In genomic region chr3:128316456-128316855, GRCh38 we compare ENCODE assay signal across 8 cellular contexts.
DNase-seq lines count a peak whose midpoint lies in the region; ATAC-seq and TF ChIP-seq lines count a peak whose summit lies in the region.

No MANE protein-coding gene starts in this region.

- CTCF ChIA-PET in activated CD4-positive, alpha-beta memory T cell treated with anti-CD3 and anti-CD28 coated beads for 36 hours (lab: Charles Lee): no interaction called here

- TF ChIP-seq CTCF in colonic mucosa (IDR thresholded peaks at IDR 0.05): no peak

- peak; percentile 78 for DNase-seq in activated CD4-positive, alpha-beta memory T cell treated with anti-CD3 and anti-CD28 coated beads for 36 hours
- DNase-seq in colonic mucosa: peak; percentile 21
- DNase-seq in stimulated activated CD4-positive, alpha-beta T cell treated with anti-CD3 and anti-CD28 coated beads, Interleukin-1b, Interleukin-23, amount 100 ng/mL, for 4 hours (ENCODE audit: low read depth in 2 of 2): peak; percentile 29 to 49
- DNase-seq in ACHN: no peak
- no peak for DNase-seq in NCI-H1930 (lab: John Stamatoyannopoulos, UW)

- no peaks in the 10 kb centered on the region for H3K27me3 ChIP-seq in BLaER1
- no peaks in the 10 kb centered on the region for H3K27me3 ChIP-seq in colonic mucosa

- H3K36me3 ChIP-seq in BLaER1 (peaks cover 8% of the 10 kb centered on the region; the same call in 1 of the 2 replicates), colonic mucosa (no peaks in the 10 kb centered on the region)

- peaks cover 27% of the 10 kb centered on the region for H3K4me1 ChIP-seq in BLaER1
- no peaks in the 10 kb centered on the region for H3K4me1 ChIP-seq in colonic mucosa

- H3K9ac ChIP-seq in BLaER1 (peak overlapping the region; percentile 60), colonic mucosa (ENCODE audit: low read depth in 2 of 2, low read length in 2 of 2) (no peak overlapping the region)

- no peak overlapping the region for H3K4me3 ChIP-seq in BLaER1
- no peak overlapping the region for H3K4me3 ChIP-seq in colonic mucosa

- peaks cover 4% of the 10 kb centered on the region for H3K36me3 Mint-ChIP-seq in activated CD4-positive, alpha-beta memory T cell treated with anti-CD3 and anti-CD28 coated beads for 36 hours

- no peaks in the 10 kb centered on the region for H3K9me3 Mint-ChIP-seq in activated CD4-positive, alpha-beta memory T cell treated with anti-CD3 and anti-CD28 coated beads for 36 hours

- H4K20me1 ChIP-seq in BLaER1: no peaks in the 10 kb centered on the region; the same call in 1 of the 2 replicates

- H3K4me1 Mint-ChIP-seq in activated CD4-positive, alpha-beta memory T cell treated with anti-CD3 and anti-CD28 coated beads for 36 hours (ENCODE audit: low read depth): peaks cover 46% of the 10 kb centered on the region

- peak overlapping the region; percentile 68 for H3K27ac Mint-ChIP-seq in activated CD4-positive, alpha-beta memory T cell treated with anti-CD3 and anti-CD28 coated beads for 36 hours

- H3K27me3 Mint-ChIP-seq in activated CD4-positive, alpha-beta memory T cell treated with anti-CD3 and anti-CD28 coated beads for 36 hours: no peaks in the 10 kb centered on the region

- no peaks in the 10 kb centered on the region for H3K9me3 ChIP-seq in BLaER1
- no peaks in the 10 kb centered on the region for H3K9me3 ChIP-seq in colonic mucosa

- peak overlapping the region; percentile 81 for H3K4me2 ChIP-seq in BLaER1

- ATAC-seq in HG02678 (IDR thresholded peaks at IDR 0.05; ENCODE audit: unreplicated experiment) (no peak), HG02981 (IDR thresholded peaks at IDR 0.05; ENCODE audit: unreplicated experiment) (no peak)

- POLR2A ChIA-PET in activated CD4-positive, alpha-beta memory T cell treated with anti-CD3 and anti-CD28 coated beads for 36 hours (lab: Charles Lee): no interaction called here

- H3K27ac ChIP-seq in BLaER1 (peak overlapping the region; percentile 45; the same call in 1 of the 2 replicates), colonic mucosa (no peak overlapping the region)

- intact Hi-C loops in activated CD4-positive, alpha-beta memory T cell treated with anti-CD3 and anti-CD28 coated beads for 36 hours (cut with micrococcal nuclease): no loop called here
- intact Hi-C loops in colonic mucosa (cut with DNase I): no loop called here

- peak overlapping the region; percentile 12 for H3K4me3 Mint-ChIP-seq in activated CD4-positive, alpha-beta memory T cell treated with anti-CD3 and anti-CD28 coated beads for 36 hours

- in situ Hi-C loops in ACHN (cut with HindIII; ENCODE audit: low pct_ligation_motif_present, low pct_unique_long_range_greater_than_20kb, low sequenced_read_pairs): no loop called here

Comparison
In these comparisons a context has a peak if more than half of its experiments do, and no peak if none do; other contexts are left out.
1. DNase-seq: peak in activated CD4-positive, alpha-beta memory T cell treated with anti-CD3 and anti-CD28 coated beads for 36 hours (single experiment), colonic mucosa (single experiment) and stimulated activated CD4-positive, alpha-beta T cell treated with anti-CD3 and anti-CD28 coated beads, Interleukin-1b, Interleukin-23, amount 100 ng/mL, for 4 hours (2 of 2); none in ACHN (single experiment) and NCI-H1930 (0 of 2).